Comparison of ENCODE assay signal across 1 cellular context in the genomic region with DNA sequence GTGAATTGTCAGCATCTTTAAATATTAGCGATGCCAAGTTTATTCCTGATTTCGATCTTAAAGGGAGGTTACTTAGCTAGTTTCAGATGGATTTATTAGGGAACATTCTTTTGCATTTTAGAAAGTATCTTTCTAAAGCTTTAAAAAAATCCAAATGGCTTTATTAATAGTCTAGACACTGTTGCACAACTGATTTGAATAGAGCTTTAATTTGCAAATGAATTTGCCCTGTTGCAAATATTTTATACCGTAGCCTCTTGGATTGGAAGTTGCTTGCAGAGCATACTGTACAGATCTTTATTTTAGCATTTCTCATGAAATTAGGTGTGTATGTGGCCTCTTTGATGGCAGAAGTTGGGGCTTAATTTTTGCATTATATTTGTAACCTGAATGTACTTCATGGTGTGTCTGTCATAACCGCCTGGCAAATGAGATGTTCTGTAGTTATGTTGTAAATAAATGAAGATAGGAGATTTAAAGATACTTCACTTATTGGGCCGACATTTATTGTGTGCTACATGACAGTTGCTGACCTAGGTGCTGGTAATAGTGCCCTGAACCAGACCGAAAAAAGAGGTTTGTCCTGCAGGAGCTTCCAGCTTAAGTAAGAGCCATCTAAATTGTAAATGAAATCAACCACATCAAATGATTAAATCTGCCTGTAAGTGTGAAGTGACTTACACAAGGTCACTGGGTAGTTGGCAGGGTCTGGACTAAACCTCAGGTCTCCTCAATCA.
TF ChIP-seq lines count a peak whose summit lies in the region.

No MANE protein-coding gene starts in this region.

TF ChIP-seq in SK-N-SH, 30 proteins besides CTCF, POLR2A, EP300 and RAD21:
- TF ChIP-seq, protein P1, sequence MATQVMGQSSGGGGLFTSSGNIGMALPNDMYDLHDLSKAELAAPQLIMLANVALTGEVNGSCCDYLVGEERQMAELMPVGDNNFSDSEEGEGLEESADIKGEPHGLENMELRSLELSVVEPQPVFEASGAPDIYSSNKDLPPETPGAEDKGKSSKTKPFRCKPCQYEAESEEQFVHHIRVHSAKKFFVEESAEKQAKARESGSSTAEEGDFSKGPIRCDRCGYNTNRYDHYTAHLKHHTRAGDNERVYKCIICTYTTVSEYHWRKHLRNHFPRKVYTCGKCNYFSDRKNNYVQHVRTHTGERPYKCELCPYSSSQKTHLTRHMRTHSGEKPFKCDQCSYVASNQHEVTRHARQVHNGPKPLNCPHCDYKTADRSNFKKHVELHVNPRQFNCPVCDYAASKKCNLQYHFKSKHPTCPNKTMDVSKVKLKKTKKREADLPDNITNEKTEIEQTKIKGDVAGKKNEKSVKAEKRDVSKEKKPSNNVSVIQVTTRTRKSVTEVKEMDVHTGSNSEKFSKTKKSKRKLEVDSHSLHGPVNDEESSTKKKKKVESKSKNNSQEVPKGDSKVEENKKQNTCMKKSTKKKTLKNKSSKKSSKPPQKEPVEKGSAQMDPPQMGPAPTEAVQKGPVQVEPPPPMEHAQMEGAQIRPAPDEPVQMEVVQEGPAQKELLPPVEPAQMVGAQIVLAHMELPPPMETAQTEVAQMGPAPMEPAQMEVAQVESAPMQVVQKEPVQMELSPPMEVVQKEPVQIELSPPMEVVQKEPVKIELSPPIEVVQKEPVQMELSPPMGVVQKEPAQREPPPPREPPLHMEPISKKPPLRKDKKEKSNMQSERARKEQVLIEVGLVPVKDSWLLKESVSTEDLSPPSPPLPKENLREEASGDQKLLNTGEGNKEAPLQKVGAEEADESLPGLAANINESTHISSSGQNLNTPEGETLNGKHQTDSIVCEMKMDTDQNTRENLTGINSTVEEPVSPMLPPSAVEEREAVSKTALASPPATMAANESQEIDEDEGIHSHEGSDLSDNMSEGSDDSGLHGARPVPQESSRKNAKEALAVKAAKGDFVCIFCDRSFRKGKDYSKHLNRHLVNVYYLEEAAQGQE (IDR thresholded peaks at IDR 0.05; ENCODE audit: low read depth, low read length): peak; percentile 84
- TF ChIP-seq SIN3A (IDR thresholded peaks at IDR 0.05; ENCODE audit: borderline replicate concordance, low read depth, low read length) (0 out of 2 replicates have a peak, but pooled peaks have one; percentile 39), CHD2 (IDR thresholded peaks at IDR 0.05; ENCODE audit: low read length, partially characterized antibody) (no peak)
